In genomic region chr2:152823901-152824300, GRCh38 we compare ENCODE assay signal across 19 cellular contexts.
DNase-seq lines count a peak whose midpoint lies in the region; ATAC-seq, FAIRE-seq and TF ChIP-seq lines count a peak whose summit lies in the region.
"Had no signal": no experiment of that assay in that cellular context is flagged by ENCODE, and none has a peak within 500 bp of the region (broad histone marks: within the 10 kb centered on the region; RNA-seq: fewer than 3 reads in every experiment).

No MANE protein-coding gene starts in this region.

- H3K79me2 ChIP-seq in parathyroid adenoma: no peaks in the 10 kb centered on the region

- H3K9me3 ChIP-seq in parathyroid adenoma (ENCODE audit: control insufficient read depth, low read length): no peaks in the 10 kb centered on the region
- no peaks in the 10 kb centered on the region; the same call in 1 of the 2 replicates for H3K9me3 ChIP-seq in Caco-2

- H3K9me3 Mint-ChIP-seq in natural killer cell (no peaks in the 10 kb centered on the region), Caco-2 (ENCODE audit: unreplicated experiment) (no peaks in the 10 kb centered on the region)
- no peaks in the 10 kb centered on the region for H3K9me3 Mint-ChIP-seq in natural killer cell treated with Interleukin-12 subunit alpha and Interleukin-12 subunit beta and Interleukin-15 and Interleukin-18, amount 100 ng/mL, for 72 hours
- H3K9me3 Mint-ChIP-seq: CD4-positive, alpha-beta memory T cell; GM23338; IgD-negative memory B cell had no signal

- peak in 2 of 3 donors; percentile 44 to 55 for ATAC-seq in natural killer cell
- ATAC-seq in natural killer cell treated with Interleukin-12 subunit alpha and Interleukin-12 subunit beta and Interleukin-15 and Interleukin-18, amount 100 ng/mL, for 72 hours: no peak
- ATAC-seq: GM12878, GM23338 had no signal

- CTCF ChIA-PET in Caco-2 (lab: Charles Lee): no interaction called here

- H3K4me3 Mint-ChIP-seq in natural killer cell: no peak overlapping the region
- H3K4me3 Mint-ChIP-seq in natural killer cell treated with Interleukin-12 subunit alpha and Interleukin-12 subunit beta and Interleukin-15 and Interleukin-18, amount 100 ng/mL, for 72 hours: no peak overlapping the region
- H3K4me3 Mint-ChIP-seq in Caco-2 (ENCODE audit: unreplicated experiment): no peak overlapping the region
- H3K4me3 Mint-ChIP-seq: B cell; CD4-positive, alpha-beta memory T cell; GM23338; IgD-negative memory B cell had no signal

- no peak overlapping the region for H3K9ac ChIP-seq in parathyroid adenoma
- H3K9ac ChIP-seq: KMS-11 had no signal

- H3K27ac Mint-ChIP-seq in natural killer cell (no peak overlapping the region), Caco-2 (ENCODE audit: unreplicated experiment) (no peak overlapping the region)
- no peak overlapping the region for H3K27ac Mint-ChIP-seq in natural killer cell treated with Interleukin-12 subunit alpha and Interleukin-12 subunit beta and Interleukin-15 and Interleukin-18, amount 100 ng/mL, for 72 hours
- H3K27ac Mint-ChIP-seq: B cell; CD4-positive, alpha-beta memory T cell; GM23338; IgD-negative memory B cell had no signal

- peaks cover 0 to 20% of the 10 kb centered on the region in 2 donors for H3K4me1 Mint-ChIP-seq in natural killer cell
- H3K4me1 Mint-ChIP-seq in natural killer cell treated with Interleukin-12 subunit alpha and Interleukin-12 subunit beta and Interleukin-15 and Interleukin-18, amount 100 ng/mL, for 72 hours (ENCODE audit: low read depth in 2 of 2): no peaks in the 10 kb centered on the region
- no peaks in the 10 kb centered on the region for H3K4me1 Mint-ChIP-seq in Caco-2 (ENCODE audit: low read depth, unreplicated experiment)
- H3K4me1 Mint-ChIP-seq: B cell; CD4-positive, alpha-beta memory T cell; IgD-negative memory B cell had no signal

- H3K27me3 ChIP-seq in bronchial epithelial cell (ENCODE audit: control insufficient read depth, insufficient read depth, low read length): no peaks in the 10 kb centered on the region
- no peaks in the 10 kb centered on the region for H3K27me3 ChIP-seq in parathyroid adenoma (ENCODE audit: control insufficient read depth, insufficient read depth, low read length)
- no peaks in the 10 kb centered on the region for H3K27me3 ChIP-seq in Caco-2 (replicated peaks; ENCODE audit: control insufficient read depth, insufficient read depth, low read length)

- H3K36me3 ChIP-seq in bronchial epithelial cell (ENCODE audit: control insufficient read depth, insufficient read depth, low read length) (no peaks in the 10 kb centered on the region), parathyroid adenoma (ENCODE audit: control insufficient read depth, insufficient read depth, low read length) (no peaks in the 10 kb centered on the region), Caco-2 (ENCODE audit: control insufficient read depth, insufficient read depth, low read length) (no peaks in the 10 kb centered on the region)

- H3K27me3 Mint-ChIP-seq in natural killer cell (ENCODE audit: low read depth in 2 of 2) (no peaks in the 10 kb centered on the region), Caco-2 (ENCODE audit: insufficient read depth, unreplicated experiment) (no peaks in the 10 kb centered on the region)
- no peaks in the 10 kb centered on the region for H3K27me3 Mint-ChIP-seq in natural killer cell treated with Interleukin-12 subunit alpha and Interleukin-12 subunit beta and Interleukin-15 and Interleukin-18, amount 100 ng/mL, for 72 hours

- H3K27ac ChIP-seq in parathyroid adenoma: no peak overlapping the region
- H3K27ac ChIP-seq: C4-2B, KMS-11 had no signal

- H3K4me2 ChIP-seq in parathyroid adenoma (ENCODE audit: low read length): no peak overlapping the region
- H3K4me2 ChIP-seq: GM23338, KMS-11 had no signal

- peak overlapping the region; percentile 30 for H2AFZ ChIP-seq in parathyroid adenoma
- H2AFZ ChIP-seq: GM23338 had no signal

- H3K36me3 Mint-ChIP-seq in natural killer cell (no peaks in the 10 kb centered on the region), Caco-2 (ENCODE audit: insufficient read depth, unreplicated experiment) (no peaks in the 10 kb centered on the region)
- H3K36me3 Mint-ChIP-seq in natural killer cell treated with Interleukin-12 subunit alpha and Interleukin-12 subunit beta and Interleukin-15 and Interleukin-18, amount 100 ng/mL, for 72 hours: no peaks in the 10 kb centered on the region
- H3K36me3 Mint-ChIP-seq: CD4-positive, alpha-beta memory T cell; IgD-negative memory B cell had no signal

- peak; percentile 40 for FAIRE-seq in bronchial epithelial cell (lab: Jason Lieb, UNC)
- FAIRE-seq: D721Med, GM12878, GM18507 had no signal

- DNase-seq in natural killer cell: no peak
- no peak for DNase-seq in natural killer cell treated with Interleukin-12 subunit alpha and Interleukin-12 subunit beta and Interleukin-15 and Interleukin-18, amount 100 ng/mL, for 72 hours (ENCODE audit: low spot score)
- no peak for DNase-seq in bronchial epithelial cell (ENCODE audit: low read depth)
- DNase-seq in activated CD8-positive, alpha-beta memory T cell treated with anti-CD3 and anti-CD28 coated beads for 24 hours: no peak
- DNase-seq in Caco-2: no peak
- no peak for DNase-seq in amygdala (lab: John Stamatoyannopoulos, UW)
- DNase-seq: ACHN; CD4-positive, alpha-beta memory T cell; DMS79; H7 had no signal

- POLR2A ChIA-PET in Caco-2 (lab: Charles Lee): no interaction called here

- H3K4me3 ChIP-seq in bronchial epithelial cell (ENCODE audit: low read depth, low read length) (no peak overlapping the region), parathyroid adenoma (ENCODE audit: low read depth, low read length) (no peak overlapping the region), Caco-2 (ENCODE audit: low read depth, low read length) (no peak overlapping the region)
- H3K4me3 ChIP-seq: GM12878, GM23338 had no signal

- intact Hi-C loops in natural killer cell (cut with micrococcal nuclease) (no loop called here), Caco-2 (cut with micrococcal nuclease; ENCODE audit: unreplicated experiment) (no loop called here)

- peaks cover 2% of the 10 kb centered on the region for H3K4me1 ChIP-seq in parathyroid adenoma
- H3K4me1 ChIP-seq in Caco-2: no peaks in the 10 kb centered on the region

- no TSS peak for BruUV-seq in Caco-2 (replicated peaks; lab: Mats Ljungman, UMichigan)

- TF ChIP-seq CTCF in natural killer cell (IDR thresholded peaks at IDR 0.05) (no peak), bronchial epithelial cell (IDR thresholded peaks at IDR 0.05; ENCODE audit: insufficient read depth, low read length, severe bottlenecking) (no peak), parathyroid adenoma (IDR thresholded peaks at IDR 0.05) (no peak), Caco-2 (IDR thresholded peaks at IDR 0.05; ENCODE audit: insufficient read depth in 1 of 2, low read depth in 1 of 2, low read length in 1 of 2, severe bottlenecking in 1 of 2, unreplicated experiment in 1 of 2) (no peak)

Comparison
In these comparisons a context has a peak if more than half of its experiments do, and no peak if none do; other contexts are left out.
1. ATAC-seq: peak in natural killer cell (2 of 3); none in natural killer cell treated with Interleukin-12 subunit alpha and Interleukin-12 subunit beta and Interleukin-15 and Interleukin-18, amount 100 ng/mL, for 72 hours (0 of 2).